In the genomic region with DNA sequence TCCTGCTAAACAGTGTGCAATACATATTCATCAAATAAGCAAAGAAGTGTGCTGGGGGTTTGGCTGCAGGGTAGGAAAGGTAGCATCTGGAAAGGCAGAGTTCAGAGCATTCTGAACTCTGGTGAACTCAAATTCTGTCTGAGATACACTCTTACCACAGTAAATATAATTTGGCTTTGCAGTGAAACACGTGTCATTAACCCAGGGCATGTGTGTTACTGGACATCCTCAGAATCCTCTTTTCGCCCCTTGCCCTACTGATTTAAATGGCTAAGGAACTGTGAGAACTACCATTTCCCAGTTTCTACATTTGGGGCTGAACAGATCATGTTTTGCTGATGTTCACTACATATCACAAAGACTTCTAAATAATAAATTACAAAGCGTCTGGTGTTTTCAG, we compare ENCODE assay signal across 34 cellular contexts.
"Had no signal": no experiment of that assay in that cellular context is flagged by ENCODE, and none has a peak within 500 bp of the region (broad histone marks: within the 10 kb centered on the region; RNA-seq: fewer than 3 reads in every experiment).

No MANE protein-coding gene starts in this region.

- H3K27ac ChIP-seq: KMS-11 had no signal

- H3K36me3 ChIP-seq: MG63 had no signal

- H3K27me3 ChIP-seq: MG63 had no signal

- H3K9me3 ChIP-seq: MG63 had no signal

- H3K4me2 ChIP-seq: KMS-11 had no signal

- H3K9ac ChIP-seq: KMS-11 had no signal

- DNase-seq: Kasumi-1, MG63, MM.1S, MV-4-11, NCI-H1048, NCI-H1092, NCI-H1092 treated with DMSO at 0.1 percent for 48 hours, NCI-H1105, NCI-H1105 treated with DMSO at 0.1 percent for 48 hours, NCI-H1417, NCI-H1417 treated with DMSO at 0.1 percent for 48 hours, NCI-H1436, NCI-H1436 treated with DMSO at 0.1 percent for 48 hours, NCI-H146, NCI-H1694, NCI-H1694 treated with DMSO at 0.1 percent for 48 hours, NCI-H187, NCI-H187 treated with DMSO at 0.1 percent for 48 hours, NCI-H1930, NCI-H2029, NCI-H2029 treated with DMSO at 0.1 percent for 48 hours, NCI-H2081, NCI-H2081 treated with DMSO at 0.1 percent for 48 hours, NCI-H2107, NCI-H2171, NCI-H2171 treated with DMSO at 0.1 percent for 48 hours, NCI-H2227 treated with DMSO at 0.1 percent for 48 hours, NCI-H226, NCI-H345, NCI-H446, NCI-H446 treated with DMSO at 0.1 percent for 48 hours, NCI-H510A, NCI-H510A treated with DMSO at 0.1 percent for 48 hours had no signal

- H3K4me3 ChIP-seq: MG63 had no signal
